In genomic region chr21:39663066-39663465, GRCh38 we compare ENCODE assay signal across 23 cellular contexts. TPM values are rescaled to one million over a fixed set of nuclear protein-coding genes. Genes with fewer than 3 reads are reported as not detected.
"Had no signal": no experiment of that assay in that cellular context is flagged by ENCODE, and none has a peak within 500 bp of the region (broad histone marks: within the 10 kb centered on the region; RNA-seq: fewer than 3 reads in every experiment).

No MANE protein-coding gene starts in this region.

- H3K36me3 ChIP-seq: heart left ventricle, left lung, lower lobe of right lung, pancreas, right lobe of liver, tibial nerve had no signal

- H3K4me3 ChIP-seq: dorsolateral prefrontal cortex, heart left ventricle, left lung, lower lobe of right lung, pancreas, right lobe of liver, testis, tibial nerve had no signal

- H3K9me3 ChIP-seq: heart left ventricle, left lung, lower lobe of right lung, pancreas, right lobe of liver, testis, tibial nerve had no signal

- H3K27me3 ChIP-seq: dorsolateral prefrontal cortex, heart left ventricle, pancreas, right lobe of liver, testis, tibial nerve had no signal

- DNase-seq: caudate nucleus; cortex of kidney; dorsolateral prefrontal cortex; effector CD8-positive, alpha-beta T cell; heart left ventricle; hypothalamus; left lung; lower lobe of right lung; mesenchymal stem cell; midbrain; nephron progenitor cell; nucleus accumbens; pancreas; right lobe of liver; stimulated activated CD4-positive, alpha-beta T cell treated with anti-CD3 and anti-CD28 coated beads, Interleukin-15, amount 100 ng/mL, for 24 hours; stimulated activated CD4-positive, alpha-beta T cell treated with anti-CD3 and anti-CD28 coated beads, Interleukin-1b, Interleukin-23, amount 100 ng/mL, for 48 hours; stimulated activated CD4-positive, alpha-beta T cell treated with anti-CD3 and anti-CD28 coated beads, Interleukin-4, amount 100 ng/mL, for 24 hours; stimulated activated naive CD8-positive, alpha-beta T cell treated with anti-CD3 and anti-CD28 coated beads, Interleukin-15, amount 100 ng/mL, for 72 hours; testis had no signal

- H3K27ac Mint-ChIP-seq: nephron progenitor cell; progenitor cell of endocrine pancreas; stimulated activated memory B cell treated with anti-CD40 and anti-IgM and Interleukin-4, amounts not matched to agents 10 μg/mL and 1 μg/mL and 100 μg/mL, for 72 hours; stimulated activated naive CD8-positive, alpha-beta T cell treated with anti-CD3 and anti-CD28 coated beads, Interleukin-15, amount 100 ng/mL, for 72 hours had no signal

- H3K27ac ChIP-seq: dorsolateral prefrontal cortex, heart left ventricle, left lung, lower lobe of right lung, pancreas, right lobe of liver, testis, tibial nerve had no signal

- ATAC-seq: heart left ventricle; left lung; lower lobe of right lung; pancreas; right lobe of liver; stimulated activated memory B cell treated with anti-CD40 and anti-IgM and Interleukin-4, amounts not matched to agents 10 μg/mL and 1 μg/mL and 100 μg/mL, for 72 hours; stimulated activated naive CD8-positive, alpha-beta T cell treated with anti-CD3 and anti-CD28 coated beads, Interleukin-15, amount 100 ng/mL, for 72 hours had no signal

- H3K9me3 Mint-ChIP-seq: nephron progenitor cell; stimulated activated memory B cell treated with anti-CD40 and anti-IgM and Interleukin-4, amounts not matched to agents 10 μg/mL and 1 μg/mL and 100 μg/mL, for 72 hours; stimulated activated naive CD8-positive, alpha-beta T cell treated with anti-CD3 and anti-CD28 coated beads, Interleukin-15, amount 100 ng/mL, for 72 hours had no signal

- H3K4me1 ChIP-seq: right lobe of liver, testis had no signal

- H3K36me3 Mint-ChIP-seq: stimulated activated memory B cell treated with anti-CD40 and anti-IgM and Interleukin-4, amounts not matched to agents 10 μg/mL and 1 μg/mL and 100 μg/mL, for 72 hours had no signal

- H3K4me1 Mint-ChIP-seq: stimulated activated memory B cell treated with anti-CD40 and anti-IgM and Interleukin-4, amounts not matched to agents 10 μg/mL and 1 μg/mL and 100 μg/mL, for 72 hours; stimulated activated naive CD8-positive, alpha-beta T cell treated with anti-CD3 and anti-CD28 coated beads, Interleukin-15, amount 100 ng/mL, for 72 hours had no signal

- H3K4me3 Mint-ChIP-seq: nephron progenitor cell; stimulated activated memory B cell treated with anti-CD40 and anti-IgM and Interleukin-4, amounts not matched to agents 10 μg/mL and 1 μg/mL and 100 μg/mL, for 72 hours; stimulated activated naive CD8-positive, alpha-beta T cell treated with anti-CD3 and anti-CD28 coated beads, Interleukin-15, amount 100 ng/mL, for 72 hours had no signal

RNA-seq across cellular contexts. Expression of gene B3GALT5, which starts 50.3 kb away (rescaled TPM):
- total RNA-seq: tibial nerve had no signal
- polyA plus RNA-seq: keratinocyte had no signal
